Comparison of ENCODE assay signal across 24 cellular contexts in genomic region chr7:108424013-108424412, GRCh38.
"Had no signal": no experiment of that assay in that cellular context is flagged by ENCODE, and none has a peak within 500 bp of the region (broad histone marks: within the 10 kb centered on the region; RNA-seq: fewer than 3 reads in every experiment).

No MANE protein-coding gene starts in this region.

- H3K4me3 ChIP-seq: esophagus muscularis mucosa, gastrocnemius medialis, heart right ventricle, mucosa of descending colon, neural progenitor cell, ovary, right atrium auricular region, sigmoid colon, skin epidermis, suprapubic skin, thyroid gland, upper lobe of left lung, uterus had no signal

- DNase-seq: effector memory CD8-positive, alpha-beta T cell; gastrocnemius medialis; heart right ventricle; islet precursor cell; mammary epithelial cell; mucosa of descending colon; natural killer cell; nucleus accumbens; ovary; sigmoid colon; stimulated activated CD4-positive, alpha-beta T cell treated with anti-CD3 and anti-CD28 coated beads, Interleukin-2, amount 100 ng/mL, for 24 hours; stimulated activated CD4-positive, alpha-beta T cell treated with anti-CD3 and anti-CD28 coated beads, Interleukin-4, amount 100 ng/mL, for 4 hours; stimulated activated naive B cell treated with anti-CD40 and anti-IgM and Interleukin-4, amounts not matched to agents 10 μg/mL and 1 μg/mL and 100 μg/mL, for 72 hours; thyroid gland; upper lobe of left lung; uterus had no signal

- H3K4me1 Mint-ChIP-seq: natural killer cell had no signal

- H3K36me3 ChIP-seq: esophagus muscularis mucosa, gastrocnemius medialis, heart right ventricle, neural progenitor cell, ovary, right atrium auricular region, sigmoid colon, suprapubic skin, thyroid gland, upper lobe of left lung, uterus had no signal

- H3K4me3 Mint-ChIP-seq: dendritic cell treated with granulocyte-macrophage colony-stimulating factor and Interleukin-4, amounts not matched to agents 40 ng/mL and 50 ng/mL, for 4 days; effector memory CD8-positive, alpha-beta T cell; natural killer cell; neural progenitor cell; stimulated activated naive B cell treated with anti-CD40 and anti-IgM and Interleukin-4, amounts not matched to agents 10 μg/mL and 1 μg/mL and 100 μg/mL, for 72 hours had no signal

- H3K36me3 Mint-ChIP-seq: natural killer cell; neural progenitor cell; stimulated activated naive B cell treated with anti-CD40 and anti-IgM and Interleukin-4, amounts not matched to agents 10 μg/mL and 1 μg/mL and 100 μg/mL, for 72 hours had no signal

- H3K27me3 ChIP-seq: esophagus muscularis mucosa, gastrocnemius medialis, neural progenitor cell, ovary, right atrium auricular region, sigmoid colon, thyroid gland, upper lobe of left lung, uterus had no signal

- H3K9me3 ChIP-seq: esophagus muscularis mucosa, gastrocnemius medialis, heart right ventricle, mucosa of descending colon, ovary, right atrium auricular region, sigmoid colon, suprapubic skin, thyroid gland, upper lobe of left lung, uterus had no signal

- H3K27ac Mint-ChIP-seq: dendritic cell treated with granulocyte-macrophage colony-stimulating factor and Interleukin-4, amounts not matched to agents 40 ng/mL and 50 ng/mL, for 4 days; effector memory CD8-positive, alpha-beta T cell; natural killer cell; neural progenitor cell; stimulated activated naive B cell treated with anti-CD40 and anti-IgM and Interleukin-4, amounts not matched to agents 10 μg/mL and 1 μg/mL and 100 μg/mL, for 72 hours had no signal

- H3K27ac ChIP-seq: epithelial cell of prostate, esophagus muscularis mucosa, gastrocnemius medialis, heart right ventricle, neural progenitor cell, ovary, right atrium auricular region, sigmoid colon, skin epidermis, suprapubic skin, thyroid gland, upper lobe of left lung, uterus had no signal

- H3K9me3 Mint-ChIP-seq: dendritic cell treated with granulocyte-macrophage colony-stimulating factor and Interleukin-4, amounts not matched to agents 40 ng/mL and 50 ng/mL, for 4 days; effector memory CD8-positive, alpha-beta T cell; neural progenitor cell; stimulated activated naive B cell treated with anti-CD40 and anti-IgM and Interleukin-4, amounts not matched to agents 10 μg/mL and 1 μg/mL and 100 μg/mL, for 72 hours had no signal

- ATAC-seq: effector memory CD8-positive, alpha-beta T cell; gastrocnemius medialis; heart right ventricle; left lobe of liver; mucosa of descending colon; natural killer cell had no signal

- H3K4me1 ChIP-seq: esophagus muscularis mucosa, gastrocnemius medialis, heart right ventricle, right atrium auricular region, sigmoid colon, suprapubic skin, upper lobe of left lung, uterus had no signal
